ENCODE assay signal across 19 cellular contexts in genomic region chrX:71184803-71185495, GRCh38. TPM values are rescaled to one million over a fixed set of nuclear protein-coding genes. Genes with fewer than 3 reads are reported as not detected.
DNase-seq lines count a peak whose midpoint lies in the region; ATAC-seq and TF ChIP-seq lines count a peak whose summit lies in the region.
"Had no signal": no experiment of that assay in that cellular context is flagged by ENCODE, and none has a peak within 500 bp of the region (broad histone marks: within the 10 kb centered on the region; RNA-seq: fewer than 3 reads in every experiment).

No MANE protein-coding gene starts in this region.

- no peaks in the 10 kb centered on the region for H3K36me3 ChIP-seq in KOPT-K1 (ENCODE audit: insufficient read depth, low read length)

- peak overlapping the region; percentile 18 for H3K27ac ChIP-seq in KOPT-K1 (ENCODE audit: low read depth, low read length, poor library complexity, severe bottlenecking)
- H3K27ac ChIP-seq: HL-60 had no signal

- in situ Hi-C loops in GM13976 (cut with MboI; ENCODE audit: low sequenced_read_pairs, unreplicated experiment), result no loop called here

- H3K36me3 Mint-ChIP-seq in activated T-helper 2 cell treated with anti-CD3 and anti-CD28 coated beads, Interferon-gamma antibody, Interleukin-2, Interleukin-4, amounts not matched to agents 10 μg/mL and 5 μg/mL and 100 μg/mL, durations not matched to agents 14 hours and 24 hours and 36 hours (ENCODE audit: low read depth), result peaks cover 19% of the 10 kb centered on the region
- no peaks in the 10 kb centered on the region for H3K36me3 Mint-ChIP-seq in nephron (ENCODE audit: low read depth)
- H3K36me3 Mint-ChIP-seq: activated naive CD4-positive, alpha-beta T cell treated with anti-CD3 and anti-CD28 coated beads, Interleukin-2, amount 50 U/mL, for 24 hours had no signal

- H3K4me3 Mint-ChIP-seq in activated T-helper 2 cell treated with anti-CD3 and anti-CD28 coated beads, Interferon-gamma antibody, Interleukin-2, Interleukin-4, amounts not matched to agents 10 μg/mL and 5 μg/mL and 100 μg/mL, durations not matched to agents 14 hours and 24 hours and 36 hours (ENCODE audit: low read depth), result no peak overlapping the region
- H3K4me3 Mint-ChIP-seq in nephron, result no peak overlapping the region
- H3K4me3 Mint-ChIP-seq: activated naive CD4-positive, alpha-beta T cell treated with anti-CD3 and anti-CD28 coated beads, Interleukin-2, amount 50 U/mL, for 24 hours had no signal

- DNase-seq in NCI-H2107 treated with DMSO at 0.1 percent for 48 hours (lab: John Stamatoyannopoulos, UW; ENCODE audit: unreplicated experiment) (peak; percentile 5), NCI-H2107 (lab: John Stamatoyannopoulos, UW) (no peak), GM13976 (ENCODE audit: low spot score) (no peak), CD1c-positive myeloid dendritic cell (ENCODE audit: extremely low spot score) (no peak)
- no peak for DNase-seq in activated T-helper 2 cell treated with anti-CD3 and anti-CD28 coated beads, Interferon-gamma antibody, Interleukin-2, Interleukin-4, amounts not matched to agents 10 μg/mL and 5 μg/mL and 100 μg/mL, durations not matched to agents 14 hours and 24 hours and 36 hours (ENCODE audit: low spot score)
- DNase-seq: SIG-M5; stimulated activated CD4-positive, alpha-beta T cell treated with anti-CD3 and anti-CD28 coated beads, Interleukin-4, amount 100 ng/mL, for 24 hours had no signal

- peak overlapping the region; percentile 63 for H3K27ac Mint-ChIP-seq in activated T-helper 2 cell treated with anti-CD3 and anti-CD28 coated beads, Interferon-gamma antibody, Interleukin-2, Interleukin-4, amounts not matched to agents 10 μg/mL and 5 μg/mL and 100 μg/mL, durations not matched to agents 14 hours and 24 hours and 36 hours
- H3K27ac Mint-ChIP-seq in nephron, result peak overlapping the region; percentile 100
- H3K27ac Mint-ChIP-seq: activated naive CD4-positive, alpha-beta T cell treated with anti-CD3 and anti-CD28 coated beads, Interleukin-2, amount 50 U/mL, for 24 hours had no signal

- ATAC-seq in GM19395 (IDR thresholded peaks at IDR 0.05; ENCODE audit: unreplicated experiment), result no peak
- ATAC-seq: HCT116, sciatic nerve had no signal

- H3K27me3 Mint-ChIP-seq in activated T-helper 2 cell treated with anti-CD3 and anti-CD28 coated beads, Interferon-gamma antibody, Interleukin-2, Interleukin-4, amounts not matched to agents 10 μg/mL and 5 μg/mL and 100 μg/mL, durations not matched to agents 14 hours and 24 hours and 36 hours (ENCODE audit: low read depth), result no peaks in the 10 kb centered on the region
- H3K27me3 Mint-ChIP-seq in nephron (ENCODE audit: low read depth), result no peaks in the 10 kb centered on the region
- H3K27me3 Mint-ChIP-seq: activated naive CD4-positive, alpha-beta T cell treated with anti-CD3 and anti-CD28 coated beads, Interleukin-2, amount 50 U/mL, for 24 hours had no signal

- intact Hi-C loops in activated T-helper 2 cell treated with anti-CD3 and anti-CD28 coated beads, Interferon-gamma antibody, Interleukin-2, Interleukin-4, amounts not matched to agents 10 μg/mL and 5 μg/mL and 100 μg/mL, durations not matched to agents 14 hours and 24 hours and 36 hours (cut with micrococcal nuclease), result loop anchor here (5.0 kb wide), 2 partner anchors 88 to 182 kb away; partner anchors contain the start of genes FOXO4 and TAF1

- no peaks in the 10 kb centered on the region for H3K9me3 Mint-ChIP-seq in activated T-helper 2 cell treated with anti-CD3 and anti-CD28 coated beads, Interferon-gamma antibody, Interleukin-2, Interleukin-4, amounts not matched to agents 10 μg/mL and 5 μg/mL and 100 μg/mL, durations not matched to agents 14 hours and 24 hours and 36 hours
- peaks cover 4% of the 10 kb centered on the region for H3K9me3 Mint-ChIP-seq in nephron
- H3K9me3 Mint-ChIP-seq: activated naive CD4-positive, alpha-beta T cell treated with anti-CD3 and anti-CD28 coated beads, Interleukin-2, amount 50 U/mL, for 24 hours had no signal

- H3K9me3 ChIP-seq in KOPT-K1 (ENCODE audit: insufficient read depth, low read length, poor library complexity, severe bottlenecking), result no peaks in the 10 kb centered on the region

- peaks cover 9% of the 10 kb centered on the region for H3K4me1 Mint-ChIP-seq in activated T-helper 2 cell treated with anti-CD3 and anti-CD28 coated beads, Interferon-gamma antibody, Interleukin-2, Interleukin-4, amounts not matched to agents 10 μg/mL and 5 μg/mL and 100 μg/mL, durations not matched to agents 14 hours and 24 hours and 36 hours (ENCODE audit: low read depth)
- peaks cover 32% of the 10 kb centered on the region for H3K4me1 Mint-ChIP-seq in nephron

- TF ChIP-seq CTCF in nephron (IDR thresholded peaks at IDR 0.05; ENCODE audit: unreplicated experiment in 3 of 3) (no peak), GM13976 (IDR thresholded peaks at IDR 0.05; ENCODE audit: borderline replicate concordance, control extremely low read depth, extremely low read depth, insufficient read depth, missing control alignments) (no peak)

RNA-seq across cellular contexts. Expression of gene GJB1, which starts 38.1 kb away (rescaled TPM):
- total RNA-seq in activated T-helper 2 cell treated with anti-CD3 and anti-CD28 coated beads, Interferon-gamma antibody, Interleukin-2, Interleukin-4, amounts not matched to agents 10 μg/mL and 5 μg/mL and 100 μg/mL, durations not matched to agents 14 hours and 24 hours and 36 hours, result not detected in 2 replicates
- total RNA-seq: activated CD8-positive, alpha-beta memory T cell treated with anti-CD3 and anti-CD28 coated beads for 36 hours; cardiac septum; fibroblast of villous mesenchyme; LHCN-M2; lung microvascular endothelial cell had no signal

RNA-seq across cellular contexts. Expression of gene NLGN3, which starts 40.3 kb away (rescaled TPM):
- total RNA-seq in activated T-helper 2 cell treated with anti-CD3 and anti-CD28 coated beads, Interferon-gamma antibody, Interleukin-2, Interleukin-4, amounts not matched to agents 10 μg/mL and 5 μg/mL and 100 μg/mL, durations not matched to agents 14 hours and 24 hours and 36 hours, result 0.78 and 0.94 TPM in 2 replicates
